Comparison of ENCODE assay signal across 31 cellular contexts in genomic region chr10:102960158-102960557, GRCh38.
"Had no signal": no experiment of that assay in that cellular context is flagged by ENCODE, and none has a peak within 500 bp of the region (broad histone marks: within the 10 kb centered on the region; RNA-seq: fewer than 3 reads in every experiment).

No MANE protein-coding gene starts in this region.

- H3K27ac ChIP-seq: neural progenitor cell, ovary, parathyroid adenoma, psoas muscle, skin epidermis, spleen, suprapubic skin, testis, tibial artery, transverse colon, upper lobe of right lung, uterus had no signal

- H3K4me2 ChIP-seq: neural progenitor cell, smooth muscle cell had no signal

- H3K4me3 ChIP-seq: neural progenitor cell, ovary, psoas muscle, skin epidermis, smooth muscle cell, spleen, suprapubic skin, testis, tibial artery, transverse colon, upper lobe of right lung, uterus had no signal

- ATAC-seq: natural killer cell; psoas muscle; right cardiac atrium; sciatic nerve; stimulated activated memory B cell treated with anti-CD40 and anti-IgM and Interleukin-4, amounts not matched to agents 10 μg/mL and 1 μg/mL and 100 μg/mL, for 72 hours; stimulated activated naive CD8-positive, alpha-beta T cell treated with anti-CD3 and anti-CD28 coated beads, Interleukin-15, amount 100 ng/mL, for 72 hours; stimulated activated naive CD8-positive, alpha-beta T cell treated with anti-CD3 and anti-CD28 coated beads, Interleukin-15, Interleukin-2, amounts not matched to agents 100 U/mL and 50 U/mL, for 24 hours; upper lobe of right lung had no signal

- H3K4me3 Mint-ChIP-seq: natural killer cell; nephron; neural progenitor cell; stimulated activated memory B cell treated with anti-CD40 and anti-IgM and Interleukin-4, amounts not matched to agents 10 μg/mL and 1 μg/mL and 100 μg/mL, for 72 hours; stimulated activated naive CD8-positive, alpha-beta T cell treated with anti-CD3 and anti-CD28 coated beads, Interleukin-15, amount 100 ng/mL, for 72 hours; type B pancreatic cell had no signal

- H3K27me3 Mint-ChIP-seq: progenitor cell of endocrine pancreas; stimulated activated memory B cell treated with anti-CD40 and anti-IgM and Interleukin-4, amounts not matched to agents 10 μg/mL and 1 μg/mL and 100 μg/mL, for 72 hours; stimulated activated naive CD8-positive, alpha-beta T cell treated with anti-CD3 and anti-CD28 coated beads, Interleukin-15, amount 100 ng/mL, for 72 hours; type B pancreatic cell had no signal

- H2AFZ ChIP-seq: neural progenitor cell, parathyroid adenoma had no signal

- H3K27ac Mint-ChIP-seq: natural killer cell; nephron; neural progenitor cell; progenitor cell of endocrine pancreas; stimulated activated memory B cell treated with anti-CD40 and anti-IgM and Interleukin-4, amounts not matched to agents 10 μg/mL and 1 μg/mL and 100 μg/mL, for 72 hours; stimulated activated naive CD8-positive, alpha-beta T cell treated with anti-CD3 and anti-CD28 coated beads, Interleukin-15, amount 100 ng/mL, for 72 hours; type B pancreatic cell had no signal

- H3K9me3 ChIP-seq: ovary, psoas muscle, spleen, suprapubic skin, testis, tibial artery, transverse colon, upper lobe of right lung, uterus had no signal

- DNase-seq: natural killer cell; occipital lobe; ovary; posterior cingulate gyrus; psoas muscle; right cardiac atrium; spleen; stimulated activated CD4-positive, alpha-beta T cell treated with anti-CD3 and anti-CD28 coated beads, Interleukin-12 subunit alpha, Interleukin-12 subunit beta, amount 100 ng/mL, for 4 hours; stimulated activated CD4-positive, alpha-beta T cell treated with anti-CD3 and anti-CD28 coated beads, Interleukin-1b, Interleukin-23, amount 100 ng/mL, for 48 hours; stimulated activated CD4-positive, alpha-beta T cell treated with anti-CD3 and anti-CD28 coated beads, Interleukin-4, amount 100 ng/mL, for 1 hour; stimulated activated CD4-positive, alpha-beta T cell treated with anti-CD3 and anti-CD28 coated beads, Interleukin-4, amount 100 ng/mL, for 4 hours; stimulated activated CD8-positive, alpha-beta memory T cell treated with anti-CD3 and anti-CD28 coated beads, Interleukin-4, amount 100 ng/mL, for 48 hours; stimulated activated naive CD4-positive, alpha-beta T cell; stimulated activated naive CD8-positive, alpha-beta T cell treated with anti-CD3 and anti-CD28 coated beads, Interleukin-15, amount 100 ng/mL, for 72 hours; stimulated activated naive CD8-positive, alpha-beta T cell treated with anti-CD3 and anti-CD28 coated beads, Interleukin-15, Interleukin-2, amounts not matched to agents 100 U/mL and 50 U/mL, for 24 hours; substantia nigra; testis; tibial artery; transverse colon; upper lobe of right lung; uterus had no signal

- H3K36me3 ChIP-seq: neural progenitor cell, ovary, spleen, suprapubic skin, tibial artery, transverse colon, upper lobe of right lung, uterus had no signal

- H3K4me1 ChIP-seq: neural progenitor cell, psoas muscle, spleen, suprapubic skin, testis, upper lobe of right lung, uterus had no signal

- H3K4me1 Mint-ChIP-seq: neural progenitor cell; stimulated activated memory B cell treated with anti-CD40 and anti-IgM and Interleukin-4, amounts not matched to agents 10 μg/mL and 1 μg/mL and 100 μg/mL, for 72 hours; stimulated activated naive CD8-positive, alpha-beta T cell treated with anti-CD3 and anti-CD28 coated beads, Interleukin-15, amount 100 ng/mL, for 72 hours had no signal

- H3K9ac ChIP-seq: neural progenitor cell, parathyroid adenoma had no signal

- H3K27me3 ChIP-seq: neural progenitor cell, ovary, spleen, suprapubic skin, testis, tibial artery, transverse colon, upper lobe of right lung, uterus had no signal

- H3K36me3 Mint-ChIP-seq: natural killer cell, neural progenitor cell had no signal
